26 cellular contexts compared by ENCODE assay signal in the genomic region with DNA sequence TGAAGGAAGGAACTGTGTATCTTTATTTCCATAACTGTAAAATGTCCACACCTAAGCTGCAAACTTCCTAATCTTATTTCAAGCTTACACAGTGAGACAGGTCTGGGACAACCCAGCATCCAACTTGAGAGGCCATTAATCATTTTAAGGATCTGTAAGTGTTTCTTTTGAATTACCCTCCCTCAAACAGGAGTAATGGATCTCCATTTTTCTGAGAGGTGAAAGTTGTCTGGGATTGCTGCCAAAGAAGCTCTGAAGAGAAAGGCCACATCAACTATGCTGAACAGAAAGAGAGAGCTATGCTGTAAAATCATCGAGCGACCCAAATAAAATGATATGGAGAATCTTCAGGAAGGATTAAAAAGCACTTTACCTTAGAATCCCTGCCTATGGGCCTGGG.
A peak's percentile ranks its signal among the peaks of the same experiment; 100 is the strongest.
DNase-seq lines count a peak whose midpoint lies in the region; ATAC-seq and TF ChIP-seq lines count a peak whose summit lies in the region.
"Had no signal": no experiment of that assay in that cellular context is flagged by ENCODE, and none has a peak within 500 bp of the region (broad histone marks: within the 10 kb centered on the region; RNA-seq: fewer than 3 reads in every experiment).

No MANE protein-coding gene starts in this region.

- no peaks in the 10 kb centered on the region for H3K36me3 Mint-ChIP-seq in MCF 10A (ENCODE audit: insufficient read depth, unreplicated experiment)
- H3K36me3 Mint-ChIP-seq: CD8-positive, alpha-beta T cell had no signal

- DNase-seq in NCI-H187 treated with DMSO at 0.1 percent for 48 hours (lab: John Stamatoyannopoulos, UW) (peak; percentile 40), NCI-H82 (lab: John Stamatoyannopoulos, UW) (peak; percentile 58), foreskin fibroblast (no peak), MCF 10A (ENCODE audit: unreplicated experiment) (no peak)
- DNase-seq: Caco-2; CD8-positive, alpha-beta T cell; DMS79 treated with DMSO at 0.1 percent for 48 hours; GF-D8; GM23248; H9; NCI-H1092; NCI-H1436 treated with DMSO at 0.1 percent for 48 hours; NCI-H1930; NCI-H2227 treated with DMSO at 0.1 percent for 48 hours; NK-92 treated with Interleukin-12 subunit alpha and Interleukin-12 subunit beta, amount 100 ng/mL, for 24 hours; PC-3; SJCRH30; T-helper 1 cell had no signal

- no peak for ATAC-seq in GM18909 (IDR thresholded peaks at IDR 0.05; ENCODE audit: poor library complexity, unreplicated experiment)
- no peak for ATAC-seq in GM21717 (IDR thresholded peaks at IDR 0.05; ENCODE audit: unreplicated experiment)
- ATAC-seq: CD8-positive, alpha-beta T cell; PC-3; Right ventricle myocardium inferior had no signal

- intact Hi-C loops in MCF 10A (cut with micrococcal nuclease): no loop called here

- CTCF ChIA-PET in HEK293 (lab: Yijun Ruan, JAX) (interaction anchor here (0.6 to 0.7 kb wide), 4 partner anchors 116 to 433 kb away, joined by 3 to 5 read pairs (median 3); no protein-coding TSS in a partner anchor), MCF 10A (lab: Yijun Ruan, JAX) (no interaction called here)

- H3K4me3 Mint-ChIP-seq in MCF 10A (ENCODE audit: unreplicated experiment): no peak overlapping the region
- H3K4me3 Mint-ChIP-seq: B cell; CD8-positive, alpha-beta T cell; H9; T-helper 2 cell treated with Interferon-gamma antibody and Interleukin-4, amounts not matched to agents 5 μg/mL and 100 μg/mL, for 36 hours had no signal

- H3K36me3 ChIP-seq in HEK293 (ENCODE audit: control insufficient read depth in 2 of 2, insufficient read depth in 1 of 2, low read length in 2 of 2): no peaks in the 10 kb centered on the region
- H3K36me3 ChIP-seq: SJCRH30 had no signal

- TF ChIP-seq CTCF in HEK293 (tag by site-specific recombination; IDR thresholded peaks at IDR 0.05) (no peak), foreskin fibroblast (IDR thresholded peaks at IDR 0.05; ENCODE audit: low read depth, low read length) (no peak), MCF 10A (IDR thresholded peaks at IDR 0.05; ENCODE audit: unreplicated experiment) (no peak)

- BruUV-seq in MCF 10A (replicated peaks; lab: Mats Ljungman, UMichigan): no TSS peak

- peaks cover 25% of the 10 kb centered on the region for H3K4me1 ChIP-seq in HEK293 (ENCODE audit: control insufficient read depth, insufficient read depth, low read length)
- H3K4me1 ChIP-seq: Caco-2, SJCRH30 had no signal

- no peaks in the 10 kb centered on the region for H3K9me3 Mint-ChIP-seq in MCF 10A (ENCODE audit: unreplicated experiment)
- H3K9me3 Mint-ChIP-seq: H9; T-helper 2 cell treated with Interferon-gamma antibody and Interleukin-4, amounts not matched to agents 5 μg/mL and 100 μg/mL, for 36 hours had no signal

- no peaks in the 10 kb centered on the region for H3K4me1 Mint-ChIP-seq in MCF 10A (ENCODE audit: insufficient read depth, unreplicated experiment)
- H3K4me1 Mint-ChIP-seq: B cell, H9 had no signal

- POLR2A ChIA-PET in HEK293 (lab: Yijun Ruan, JAX) (interaction anchor here (0.7 to 1.3 kb wide), 2 partner anchors 9 to 131 kb away, joined by 3 to 5 read pairs; no protein-coding TSS in a partner anchor), MCF 10A (lab: Yijun Ruan, JAX) (interaction anchor here (0.8 to 1.0 kb wide), 2 partner anchors 12 to 131 kb away, joined by 3 read pairs; no protein-coding TSS in a partner anchor)

- H3K27ac ChIP-seq in HEK293 (ENCODE audit: extremely low read depth, low read depth, low read length): peak overlapping the region; percentile 80
- H3K27ac ChIP-seq: C4-2B, GM23248, HL-60, SJCRH30 had no signal

- H3K9me3 ChIP-seq in HEK293 (ENCODE audit: control insufficient read depth, insufficient read depth, low read depth, low read length): no peaks in the 10 kb centered on the region
- H3K9me3 ChIP-seq: Caco-2, SJCRH30 had no signal

- no peaks in the 10 kb centered on the region for H3K27me3 Mint-ChIP-seq in MCF 10A (ENCODE audit: insufficient read depth, unreplicated experiment)
- H3K27me3 Mint-ChIP-seq: B cell had no signal

- H3K27ac Mint-ChIP-seq in MCF 10A (ENCODE audit: low read depth, unreplicated experiment): no peak overlapping the region
- H3K27ac Mint-ChIP-seq: B cell; CD8-positive, alpha-beta T cell; H9; T-helper 2 cell treated with Interferon-gamma antibody and Interleukin-4, amounts not matched to agents 5 μg/mL and 100 μg/mL, for 36 hours had no signal

- H3K4me3 ChIP-seq in HEK293 (ENCODE audit: low read depth, low read length) (no peak overlapping the region), foreskin fibroblast (ENCODE audit: low read depth in 1 of 2, low read length in 2 of 2) (no peak overlapping the region)
- H3K4me3 ChIP-seq: GM23248, SJCRH30 had no signal

TF ChIP-seq in HEK293, 187 proteins besides CTCF, POLR2A, EP300 and RAD21 (continues in another document):
- TF ChIP-seq ZNF174 (tag by site-specific recombination; IDR thresholded peaks at IDR 0.05): no peak
- no peak for TF ChIP-seq ZNF354C (tag by site-specific recombination; IDR thresholded peaks at IDR 0.05; ENCODE audit: borderline replicate concordance, low read depth)
- TF ChIP-seq ZNF843 (tag by site-specific recombination; IDR thresholded peaks at IDR 0.05): peak; percentile 92
- no peak for TF ChIP-seq ZNF155 (tag by site-specific recombination; IDR thresholded peaks at IDR 0.05)
- no peak for TF ChIP-seq ZNF416 (tag by site-specific recombination; IDR thresholded peaks at IDR 0.05)
- no peak for TF ChIP-seq ZNF514 (tag by site-specific recombination; IDR thresholded peaks at IDR 0.05)
- no peak for TF ChIP-seq ZFP3 (tag by site-specific recombination; IDR thresholded peaks at IDR 0.05; ENCODE audit: low read depth)
- TF ChIP-seq KLF7 (tag by site-specific recombination; IDR thresholded peaks at IDR 0.05; ENCODE audit: borderline replicate concordance): no peak
- TF ChIP-seq ZNF214 (tag by site-specific recombination; IDR thresholded peaks at IDR 0.05; ENCODE audit: borderline replicate concordance): no peak
- TF ChIP-seq ZNF23 (tag by site-specific recombination; IDR thresholded peaks at IDR 0.05; ENCODE audit: borderline replicate concordance): no peak
- TF ChIP-seq ZBTB48 (tag by site-specific recombination; IDR thresholded peaks at IDR 0.05): no peak
- TF ChIP-seq, protein P1, sequence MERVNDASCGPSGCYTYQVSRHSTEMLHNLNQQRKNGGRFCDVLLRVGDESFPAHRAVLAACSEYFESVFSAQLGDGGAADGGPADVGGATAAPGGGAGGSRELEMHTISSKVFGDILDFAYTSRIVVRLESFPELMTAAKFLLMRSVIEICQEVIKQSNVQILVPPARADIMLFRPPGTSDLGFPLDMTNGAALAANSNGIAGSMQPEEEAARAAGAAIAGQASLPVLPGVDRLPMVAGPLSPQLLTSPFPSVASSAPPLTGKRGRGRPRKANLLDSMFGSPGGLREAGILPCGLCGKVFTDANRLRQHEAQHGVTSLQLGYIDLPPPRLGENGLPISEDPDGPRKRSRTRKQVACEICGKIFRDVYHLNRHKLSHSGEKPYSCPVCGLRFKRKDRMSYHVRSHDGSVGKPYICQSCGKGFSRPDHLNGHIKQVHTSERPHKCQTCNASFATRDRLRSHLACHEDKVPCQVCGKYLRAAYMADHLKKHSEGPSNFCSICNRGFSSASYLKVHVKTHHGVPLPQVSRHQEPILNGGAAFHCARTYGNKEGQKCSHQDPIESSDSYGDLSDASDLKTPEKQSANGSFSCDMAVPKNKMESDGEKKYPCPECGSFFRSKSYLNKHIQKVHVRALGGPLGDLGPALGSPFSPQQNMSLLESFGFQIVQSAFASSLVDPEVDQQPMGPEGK (tag by site-specific recombination; IDR thresholded peaks at IDR 0.05): no peak
- TF ChIP-seq KLF8 (tag by site-specific recombination; IDR thresholded peaks at IDR 0.05): no peak; the same call in 1 of the 2 replicates
- no peak for TF ChIP-seq ZNF639 (tag by site-specific recombination; IDR thresholded peaks at IDR 0.05)
- TF ChIP-seq IKZF3 (tag by site-specific recombination; IDR thresholded peaks at IDR 0.05): peak; percentile 73
- TF ChIP-seq ELK4 (IDR thresholded peaks at IDR 0.05; ENCODE audit: borderline replicate concordance, low read depth, low read length): no peak
- TF ChIP-seq, protein P2, sequence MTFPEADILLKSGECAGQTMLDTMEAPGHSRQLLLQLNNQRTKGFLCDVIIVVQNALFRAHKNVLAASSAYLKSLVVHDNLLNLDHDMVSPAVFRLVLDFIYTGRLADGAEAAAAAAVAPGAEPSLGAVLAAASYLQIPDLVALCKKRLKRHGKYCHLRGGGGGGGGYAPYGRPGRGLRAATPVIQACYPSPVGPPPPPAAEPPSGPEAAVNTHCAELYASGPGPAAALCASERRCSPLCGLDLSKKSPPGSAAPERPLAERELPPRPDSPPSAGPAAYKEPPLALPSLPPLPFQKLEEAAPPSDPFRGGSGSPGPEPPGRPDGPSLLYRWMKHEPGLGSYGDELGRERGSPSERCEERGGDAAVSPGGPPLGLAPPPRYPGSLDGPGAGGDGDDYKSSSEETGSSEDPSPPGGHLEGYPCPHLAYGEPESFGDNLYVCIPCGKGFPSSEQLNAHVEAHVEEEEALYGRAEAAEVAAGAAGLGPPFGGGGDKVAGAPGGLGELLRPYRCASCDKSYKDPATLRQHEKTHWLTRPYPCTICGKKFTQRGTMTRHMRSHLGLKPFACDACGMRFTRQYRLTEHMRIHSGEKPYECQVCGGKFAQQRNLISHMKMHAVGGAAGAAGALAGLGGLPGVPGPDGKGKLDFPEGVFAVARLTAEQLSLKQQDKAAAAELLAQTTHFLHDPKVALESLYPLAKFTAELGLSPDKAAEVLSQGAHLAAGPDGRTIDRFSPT (tag by site-specific recombination; IDR thresholded peaks at IDR 0.05): 0 out of 2 replicates have a peak, but pooled peaks have one; percentile 39

Comparison
In these comparisons a context has a peak if more than half of its experiments do, and no peak if none do; other contexts are left out.
1. DNase-seq: peak in NCI-H187 treated with DMSO at 0.1 percent for 48 hours (single experiment) and NCI-H82 (single experiment); none in foreskin fibroblast (0 of 2) and MCF 10A (single experiment).